In genomic region chr12:124792177-124792576, GRCh38 we compare ENCODE assay signal across 21 cellular contexts.
DNase-seq lines count a peak whose midpoint lies in the region; ATAC-seq, FAIRE-seq and TF ChIP-seq lines count a peak whose summit lies in the region.
"Had no signal": no experiment of that assay in that cellular context is flagged by ENCODE, and none has a peak within 500 bp of the region (broad histone marks: within the 10 kb centered on the region; RNA-seq: fewer than 3 reads in every experiment).

No MANE protein-coding gene starts in this region.

- H2AK5ac ChIP-seq in mesenchymal stem cell (ENCODE audit: low read length, severe bottlenecking): peak overlapping the region; percentile 23

- H3K23ac ChIP-seq in mesenchymal stem cell (ENCODE audit: low read length in 2 of 2): no peak overlapping the region

- H2AFZ ChIP-seq in HepG2 (ENCODE audit: low read length): no peak overlapping the region
- H2AFZ ChIP-seq in mesenchymal stem cell (ENCODE audit: low read depth, low read length): no peak overlapping the region
- H2AFZ ChIP-seq: GM23248 had no signal

- DNase-seq in HepG2 (ENCODE audit: low spot score) (no peak), dorsolateral prefrontal cortex (no peak), mesenchymal stem cell (no peak), sciatic nerve (ENCODE audit: low spot score) (no peak)
- DNase-seq in effector CD4-positive, alpha-beta T cell: no peak
- DNase-seq: AML-193; Caco-2; CD4-positive, alpha-beta T cell; GM23248 had no signal

- H3K18ac ChIP-seq in mesenchymal stem cell (ENCODE audit: low read depth in 1 of 2, low read length in 2 of 2): no peak overlapping the region

- TF ChIP-seq POLR2A in HepG2 (IDR thresholded peaks at IDR 0.05; ENCODE audit: insufficient read depth in 1 of 2, low read depth in 2 of 2, low read length in 2 of 2): no peak

- H3K4me3 ChIP-seq in liver (ENCODE audit: low read depth in 1 of 3, low read length in 3 of 3) (no peak overlapping the region), HepG2 (replicated peaks in 1 of 3; ENCODE audit: insufficient read depth in 1 of 3, low read depth in 2 of 3, low read length in 3 of 3) (no peak overlapping the region), dorsolateral prefrontal cortex (no peak overlapping the region), mesenchymal stem cell (ENCODE audit: insufficient read depth in 1 of 2, low read depth in 1 of 2, low read length in 2 of 2) (no peak overlapping the region)
- H3K4me3 ChIP-seq: A549, GM23248, HAP-1 had no signal

- intact Hi-C loops in HepG2 (cut with micrococcal nuclease; ENCODE audit: unreplicated experiment) (no loop called here), dorsolateral prefrontal cortex (cut with DNase I) (no loop called here), sciatic nerve (cut with DNase I) (no loop called here)

- no peaks in the 10 kb centered on the region for H3K9me3 ChIP-seq in liver (ENCODE audit: control insufficient read depth in 4 of 4, low read length in 3 of 4)
- H3K9me3 ChIP-seq in HepG2 (ENCODE audit: low read length): no peaks in the 10 kb centered on the region
- no peaks in the 10 kb centered on the region for H3K9me3 ChIP-seq in mesenchymal stem cell (ENCODE audit: control insufficient read depth, low read length)
- H3K9me3 ChIP-seq: A549, Caco-2, HAP-1 had no signal

- BruUV-seq in HepG2 (replicated peaks; lab: Mats Ljungman, UMichigan): no TSS peak

- H3K79me2 ChIP-seq in HepG2 (ENCODE audit: insufficient read depth, low read length): no peaks in the 10 kb centered on the region

- 74% methylated on average over 13 of the region's 13 CpGs for WGBS in liver
- 97% methylated on average over 12 of the region's 13 CpGs for WGBS in HepG2 (ENCODE audit: low lambda C conversion rate)
- WGBS in mesenchymal stem cell: 92% methylated on average over 13 of the region's 13 CpGs

- in situ Hi-C loops in HepG2 (cut with HindIII; ENCODE audit: extremely low pct_ligation_motif_present, low pct_unique_long_range_greater_than_20kb): no loop called here

- H3K27me3 ChIP-seq in liver (ENCODE audit: control insufficient read depth in 4 of 4, insufficient read depth in 4 of 4, low read length in 3 of 4) (no peaks in the 10 kb centered on the region), HepG2 (ENCODE audit: control insufficient read depth in 1 of 2, insufficient read depth in 2 of 2, low read length in 2 of 2) (no peaks in the 10 kb centered on the region), dorsolateral prefrontal cortex (no peaks in the 10 kb centered on the region), mesenchymal stem cell (ENCODE audit: control insufficient read depth in 1 of 2, insufficient read depth in 1 of 2, low read length in 2 of 2) (no peaks in the 10 kb centered on the region)

- no peak for FAIRE-seq in HepG2 (lab: Jason Lieb, UNC)
- FAIRE-seq: A549, D721Med, G401.6, GM12892, GM18507 had no signal

- H2BK120ac ChIP-seq in mesenchymal stem cell (ENCODE audit: low read depth, low read length): no peak overlapping the region

- TF ChIP-seq CTCF in liver (IDR thresholded peaks at IDR 0.05; ENCODE audit: low read depth, low read length, missing input control) (no peak), HepG2 (CRISPR knock-in tag; IDR thresholded peaks at IDR 0.05) (no peak), dorsolateral prefrontal cortex (IDR thresholded peaks at IDR 0.05 in 54 of 56, conservative IDR thresholded peaks at IDR 0.05 in 2 of 56; ENCODE audit: low read depth in 1 of 56, partially characterized antibody in 56 of 56) (no peak)

- no peak overlapping the region for H2BK15ac ChIP-seq in mesenchymal stem cell (ENCODE audit: low read depth, poor library complexity, severe bottlenecking)

- H3K4me1 ChIP-seq in liver (ENCODE audit: control insufficient read depth in 4 of 4, insufficient read depth in 4 of 4, low read length in 3 of 4): peaks cover 0 to 3% (median 2%) of the 10 kb centered on the region in 4 donors
- no peaks in the 10 kb centered on the region for H3K4me1 ChIP-seq in HepG2 (ENCODE audit: insufficient read depth, low read length)
- peaks cover 7% of the 10 kb centered on the region for H3K4me1 ChIP-seq in mesenchymal stem cell (ENCODE audit: control insufficient read depth, insufficient read depth, low read depth, low read length)
- H3K4me1 ChIP-seq: A549, Caco-2, HAP-1 had no signal

- H4K20me1 ChIP-seq in HepG2 (ENCODE audit: insufficient read depth, low read length): no peaks in the 10 kb centered on the region

- H2BK5ac ChIP-seq in mesenchymal stem cell (ENCODE audit: low read depth, low read length, poor library complexity, severe bottlenecking): no peak overlapping the region

- CTCF ChIA-PET in HepG2 (lab: Yijun Ruan, JAX; ENCODE audit: low intra/inter-chr PET ratio, low total read pairs): no interaction called here

- H3K4ac ChIP-seq in mesenchymal stem cell (ENCODE audit: low read depth in 1 of 2, low read length in 2 of 2): no peak overlapping the region

- H3K9ac ChIP-seq in liver (ENCODE audit: low read depth in 1 of 2, low read length in 2 of 2) (no peak overlapping the region), HepG2 (ENCODE audit: insufficient read depth, low read depth, low read length) (no peak overlapping the region), mesenchymal stem cell (ENCODE audit: low read length) (no peak overlapping the region)
- H3K9ac ChIP-seq: GM23248 had no signal

- POLR2A ChIA-PET in HepG2 (lab: Yijun Ruan, JAX): no interaction called here

- ATAC-seq in HepG2: no peak
- peak; percentile 31 for ATAC-seq in sciatic nerve
- no peak for ATAC-seq in HG02759 (IDR thresholded peaks at IDR 0.05; ENCODE audit: unreplicated experiment)
- ATAC-seq in HG02610 (IDR thresholded peaks at IDR 0.05; ENCODE audit: unreplicated experiment): no peak
- ATAC-seq: A549 had no signal

- TF ChIP-seq RAD21 in liver (IDR thresholded peaks at IDR 0.05) (no peak), HepG2 (CRISPR knock-in tag; IDR thresholded peaks at IDR 0.05) (no peak)

- H4K91ac ChIP-seq in mesenchymal stem cell (ENCODE audit: low read length): no peak overlapping the region

- peaks cover 2 to 65% (median 40%) of the 10 kb centered on the region in 4 donors for H3K36me3 ChIP-seq in liver (ENCODE audit: control insufficient read depth in 4 of 4, insufficient read depth in 3 of 4, low read depth in 1 of 4, low read length in 3 of 4)
- peaks cover 38 to 82% of the 10 kb centered on the region in 2 experiments for H3K36me3 ChIP-seq in HepG2 (replicated peaks in 1 of 2; ENCODE audit: control insufficient read depth in 1 of 2, insufficient read depth in 2 of 2, low read length in 2 of 2)
- peaks cover 7 to 8% of the 10 kb centered on the region in 2 experiments for H3K36me3 ChIP-seq in mesenchymal stem cell (ENCODE audit: control insufficient read depth in 1 of 2, insufficient read depth in 2 of 2, low read depth in 1 of 2, low read length in 2 of 2)

- H3K4me2 ChIP-seq in HepG2 (ENCODE audit: low read depth, low read length) (no peak overlapping the region), mesenchymal stem cell (ENCODE audit: low read length, poor library complexity, severe bottlenecking) (no peak overlapping the region)
- H3K4me2 ChIP-seq: A549 had no signal

- no peaks in the 10 kb centered on the region for H3K79me1 ChIP-seq in mesenchymal stem cell (replicated peaks; ENCODE audit: low read length, poor library complexity, severe bottlenecking)

- TF ChIP-seq EP300 in HepG2 (IDR thresholded peaks at IDR 0.05; ENCODE audit: low read depth in 2 of 2, low read length in 2 of 2) (no peak), HepG2 (CRISPR knock-in tag; IDR thresholded peaks at IDR 0.05; ENCODE audit: borderline replicate concordance) (no peak)

- H4K8ac ChIP-seq in mesenchymal stem cell (ENCODE audit: low read length): no peak overlapping the region

- H2BK12ac ChIP-seq in mesenchymal stem cell (ENCODE audit: low read length in 2 of 2): no peak overlapping the region

- H3K14ac ChIP-seq in mesenchymal stem cell (ENCODE audit: low read length in 2 of 2): no peak overlapping the region

- peak overlapping the region; percentile 18 to 20 for H3K27ac ChIP-seq in liver (ENCODE audit: low read depth in 1 of 2, low read length in 2 of 2)
- H3K27ac ChIP-seq in HepG2 (ENCODE audit: extremely low read length, insufficient read depth, low read length): no peak overlapping the region
- peak overlapping the region in 30 of 59 donors; percentile 24 to 79 (median 59) for H3K27ac ChIP-seq in dorsolateral prefrontal cortex
- H3K27ac ChIP-seq in mesenchymal stem cell (ENCODE audit: low read length, poor library complexity, severe bottlenecking): no peak overlapping the region
- H3K27ac ChIP-seq: 22Rv1, A549, C4-2B, GM23248, HL-60 had no signal

TF ChIP-seq in liver, 16 proteins besides CTCF, POLR2A, EP300 and RAD21 (continues in another document):
- TF ChIP-seq MAX (IDR thresholded peaks at IDR 0.05) (no peak), NR2F2 (IDR thresholded peaks at IDR 0.05) (no peak), FOXA1 (IDR thresholded peaks at IDR 0.05) (no peak), EGR1 (IDR thresholded peaks at IDR 0.05; ENCODE audit: low read depth in 2 of 2) (no peak)

TF ChIP-seq in HepG2, 621 proteins besides CTCF, POLR2A, EP300 and RAD21 (continues in another document):
- TF ChIP-seq KMT2B (CRISPR knock-in tag; IDR thresholded peaks at IDR 0.05) (no peak), ZNF772 (CRISPR knock-in tag; IDR thresholded peaks at IDR 0.05) (no peak)

Comparison
In these comparisons a context has a peak if more than half of its experiments do, and no peak if none do; other contexts are left out.
1. H3K27ac ChIP-seq: peak in liver (2 of 2) and dorsolateral prefrontal cortex (30 of 59); none in HepG2 (single experiment) and mesenchymal stem cell (single experiment).